In genomic region chr22:39456262-39457046, GRCh38 we compare ENCODE assay signal across 8 cellular contexts. TPM values are rescaled to one million over a fixed set of nuclear protein-coding genes. Genes with fewer than 3 reads are reported as not detected.
DNase-seq lines count a peak whose midpoint lies in the region; ATAC-seq and TF ChIP-seq lines count a peak whose summit lies in the region.
"Had no signal": no experiment of that assay in that cellular context is flagged by ENCODE, and none has a peak within 500 bp of the region (broad histone marks: within the 10 kb centered on the region; RNA-seq: fewer than 3 reads in every experiment).

Gene MGAT3, plus strand, starts transcription at chr22:39457012. Its CDS starts 30,336 bp downstream, at chr22:39487348.

- TF ChIP-seq CTCF in HEK293 (tag by site-specific recombination; IDR thresholded peaks at IDR 0.05) = no peak
- no peak for TF ChIP-seq CTCF in WTC11 (IDR thresholded peaks at IDR 0.05)

- H3K36me3 Mint-ChIP-seq in WTC11 = no peaks in the 10 kb centered on the region
- peaks cover 3 to 23% of the 10 kb centered on the region in 2 donors for H3K36me3 Mint-ChIP-seq in stimulated activated naive B cell treated with anti-CD40 and anti-IgM and Interleukin-4, amounts not matched to agents 10 μg/mL and 1 μg/mL and 100 μg/mL, for 72 hours

- ATAC-seq in WTC11 (no peak; the same call in 1 of the 2 replicates), HG03196 (IDR thresholded peaks at IDR 0.05; ENCODE audit: unreplicated experiment) (no peak)
- ATAC-seq in stimulated activated naive B cell treated with anti-CD40 and anti-IgM and Interleukin-4, amounts not matched to agents 10 μg/mL and 1 μg/mL and 100 μg/mL, for 72 hours (replicated peaks) = peak in 1 of 2 donors; percentile 11

- POLR2A ChIA-PET in HEK293 (lab: Yijun Ruan, JAX) (no interaction called here), WTC11 (lab: Charles Lee) (no interaction called here)

- H3K4me3 ChIP-seq in HEK293 (ENCODE audit: low read depth, low read length) = peak within 1 kb of the TSS; percentile 38
- H3K4me3 ChIP-seq in iPS DF 6.9 (ENCODE audit: low read length) = peak within 1 kb of the TSS; percentile 74; the same call in 1 of the 2 replicates

- peaks cover 3% of the 10 kb centered on the region; the same call in 1 of the 2 replicates for H3K4me1 ChIP-seq in HEK293 (ENCODE audit: control insufficient read depth, insufficient read depth, low read length)
- peaks cover 10% of the 10 kb centered on the region; the same call in 1 of the 2 replicates for H3K4me1 ChIP-seq in iPS DF 6.9 (ENCODE audit: control insufficient read depth, insufficient read depth, low read length)

- H3K4me3 Mint-ChIP-seq in WTC11 = peak within 1 kb of the TSS; percentile 74
- peak within 1 kb of the TSS; percentile 73 to 86 for H3K4me3 Mint-ChIP-seq in stimulated activated naive B cell treated with anti-CD40 and anti-IgM and Interleukin-4, amounts not matched to agents 10 μg/mL and 1 μg/mL and 100 μg/mL, for 72 hours

- no peaks in the 10 kb centered on the region for H3K36me3 ChIP-seq in HEK293 (ENCODE audit: control insufficient read depth in 2 of 2, insufficient read depth in 1 of 2, low read length in 2 of 2)
- H3K36me3 ChIP-seq in iPS DF 6.9 (ENCODE audit: control insufficient read depth, insufficient read depth, low read length) = no peaks in the 10 kb centered on the region

- peaks cover 5% of the 10 kb centered on the region; the same call in 1 of the 2 replicates for H3K27me3 ChIP-seq in iPS DF 6.9 (ENCODE audit: control insufficient read depth, insufficient read depth, low read length)

- CTCF ChIA-PET in HEK293 (lab: Yijun Ruan, JAX) = no interaction called here
- CTCF ChIA-PET in WTC11 (lab: Charles Lee) = no interaction called here

- DNase-seq in WTC11 (ENCODE audit: low spot score) = no peak
- no peak for DNase-seq in iPS DF 6.9 (ENCODE audit: low read depth, low spot score)
- DNase-seq in stimulated activated naive B cell treated with anti-CD40 and anti-IgM and Interleukin-4, amounts not matched to agents 10 μg/mL and 1 μg/mL and 100 μg/mL, for 72 hours = no peak
- no peak for DNase-seq in NCI-H146 (lab: John Stamatoyannopoulos, UW)
- DNase-seq in NCI-H82 (lab: John Stamatoyannopoulos, UW) = no peak

- H3K4me1 Mint-ChIP-seq in WTC11 = peaks cover 34% of the 10 kb centered on the region
- peaks cover 25 to 43% of the 10 kb centered on the region in 2 donors for H3K4me1 Mint-ChIP-seq in stimulated activated naive B cell treated with anti-CD40 and anti-IgM and Interleukin-4, amounts not matched to agents 10 μg/mL and 1 μg/mL and 100 μg/mL, for 72 hours

- no CpG with 5 or more reads among the region's 70 CpGs for WGBS in iPS DF 6.9 (ENCODE audit: insufficient coverage, insufficient read length)

- peak within 1 kb of the TSS; percentile 56; the same call in 1 of the 2 replicates for H3K27ac ChIP-seq in HEK293 (ENCODE audit: extremely low read depth, low read depth, low read length)
- no peak within 1 kb of the TSS for H3K27ac ChIP-seq in iPS DF 6.9 (ENCODE audit: low read length)

- no peak within 1 kb of the TSS for H3K27ac Mint-ChIP-seq in WTC11
- peak within 1 kb of the TSS; percentile 51 for H3K27ac Mint-ChIP-seq in stimulated activated naive B cell treated with anti-CD40 and anti-IgM and Interleukin-4, amounts not matched to agents 10 μg/mL and 1 μg/mL and 100 μg/mL, for 72 hours

- peaks cover 50% of the 10 kb centered on the region for H3K27me3 Mint-ChIP-seq in WTC11 (ENCODE audit: low read depth)
- peaks cover 20 to 33% of the 10 kb centered on the region in 2 donors for H3K27me3 Mint-ChIP-seq in stimulated activated naive B cell treated with anti-CD40 and anti-IgM and Interleukin-4, amounts not matched to agents 10 μg/mL and 1 μg/mL and 100 μg/mL, for 72 hours

- no peaks in the 10 kb centered on the region for H3K9me3 Mint-ChIP-seq in WTC11
- H3K9me3 Mint-ChIP-seq in stimulated activated naive B cell treated with anti-CD40 and anti-IgM and Interleukin-4, amounts not matched to agents 10 μg/mL and 1 μg/mL and 100 μg/mL, for 72 hours = no peaks in the 10 kb centered on the region

- H3K9me3 ChIP-seq in HEK293 (ENCODE audit: control insufficient read depth, insufficient read depth, low read depth, low read length) (no peaks in the 10 kb centered on the region), iPS DF 6.9 (ENCODE audit: control insufficient read depth, insufficient read depth, low read length) (no peaks in the 10 kb centered on the region)

TF ChIP-seq in HEK293, 187 proteins besides CTCF, POLR2A, EP300 and RAD21 (continues in another document):
- TF ChIP-seq ZNF776 (tag by site-specific recombination; IDR thresholded peaks at IDR 0.05; ENCODE audit: borderline replicate concordance) (no peak), ZNF600 (tag by site-specific recombination; IDR thresholded peaks at IDR 0.05) (peak; percentile 63), ZNF76 (tag by site-specific recombination; IDR thresholded peaks at IDR 0.05; ENCODE audit: borderline replicate concordance, low read depth) (0 out of 2 replicates have a peak, but pooled peaks have one; percentile 7), ZBTB26 (tag by site-specific recombination; optimal IDR thresholded peaks at IDR 0.05) (peak; percentile 13), HIC1 (tag by site-specific recombination; IDR thresholded peaks at IDR 0.05) (0 out of 2 replicates have a peak, but pooled peaks have one; percentile 39), ZNF596 (tag by site-specific recombination; IDR thresholded peaks at IDR 0.05) (0 out of 2 replicates have a peak, but pooled peaks have one; percentile 21)

TF ChIP-seq in WTC11, 78 proteins besides CTCF, POLR2A, EP300 and RAD21:
- TF ChIP-seq FOXP4 (CRISPR knock-in tag; IDR thresholded peaks at IDR 0.05) (peak; percentile 63; the same call in 1 of the 2 replicates), FOXK1 (CRISPR knock-in tag; IDR thresholded peaks at IDR 0.05) (peak; percentile 34; the same call in 1 of the 2 replicates), NR2C2 (CRISPR knock-in tag; IDR thresholded peaks at IDR 0.05) (no peak), ZBTB43 (CRISPR knock-in tag; IDR thresholded peaks at IDR 0.05) (peak; percentile 98), PRDM15 (CRISPR knock-in tag; IDR thresholded peaks at IDR 0.05) (peak; percentile 50; the same call in 1 of the 2 replicates)

RNA-seq across cellular contexts. Expression of gene MGAT3, which starts in this region (rescaled TPM):
- 10.3 to 11.4 TPM (median 11.4 TPM) in 3 replicates for total RNA-seq in WTC11 (2021)
- total RNA-seq: pulmonary artery endothelial cell had no signal
